35 cellular contexts compared by ENCODE assay signal in the genomic region with DNA sequence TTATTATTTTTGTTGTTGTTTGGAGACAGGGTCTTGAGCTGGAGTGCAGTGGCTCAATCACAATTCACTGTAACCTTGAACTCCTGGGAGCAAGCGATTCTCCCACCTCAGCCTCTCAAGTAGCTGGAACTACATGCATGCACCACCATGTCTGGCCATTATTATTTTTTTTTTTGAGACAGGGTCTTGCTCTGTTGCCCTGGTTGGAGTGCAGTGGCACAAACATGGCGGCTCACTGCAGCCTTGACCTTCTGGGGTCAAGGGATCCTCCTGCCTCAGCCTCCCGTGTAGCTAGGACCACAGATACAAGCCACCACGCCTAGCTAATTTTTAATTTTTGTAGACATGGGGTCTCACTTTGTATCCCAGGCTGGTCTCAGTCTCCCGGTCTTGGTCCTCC.
"Had no signal": no experiment of that assay in that cellular context is flagged by ENCODE, and none has a peak within 500 bp of the region (broad histone marks: within the 10 kb centered on the region; RNA-seq: fewer than 3 reads in every experiment).

No MANE protein-coding gene starts in this region.

- H3K36me3 ChIP-seq: MG63 had no signal

- H3K4me2 ChIP-seq: KMS-11 had no signal

- H3K9me3 ChIP-seq: MG63 had no signal

- H3K27me3 ChIP-seq: MG63 had no signal

- H3K27ac ChIP-seq: KMS-11 had no signal

- H3K9ac ChIP-seq: KMS-11 had no signal

- DNase-seq: Karpas-422, Kasumi-1, MM.1S, MV-4-11, NCI-H1048, NCI-H1092, NCI-H1092 treated with DMSO at 0.1 percent for 48 hours, NCI-H1105, NCI-H1105 treated with DMSO at 0.1 percent for 48 hours, NCI-H1417, NCI-H1417 treated with DMSO at 0.1 percent for 48 hours, NCI-H1436, NCI-H1436 treated with DMSO at 0.1 percent for 48 hours, NCI-H146, NCI-H1694, NCI-H1694 treated with DMSO at 0.1 percent for 48 hours, NCI-H187, NCI-H187 treated with DMSO at 0.1 percent for 48 hours, NCI-H1930, NCI-H2029, NCI-H2029 treated with DMSO at 0.1 percent for 48 hours, NCI-H2081, NCI-H2081 treated with DMSO at 0.1 percent for 48 hours, NCI-H2107, NCI-H2171, NCI-H2171 treated with DMSO at 0.1 percent for 48 hours, NCI-H2227 treated with DMSO at 0.1 percent for 48 hours, NCI-H226, NCI-H345, NCI-H446, NCI-H446 treated with DMSO at 0.1 percent for 48 hours, NCI-H510A, NCI-H510A treated with DMSO at 0.1 percent for 48 hours had no signal

- H3K4me3 ChIP-seq: MG63 had no signal
